ENCODE assay signal across 22 cellular contexts in genomic region chr1:14067686-14068085, GRCh38.
"Had no signal": no experiment of that assay in that cellular context is flagged by ENCODE, and none has a peak within 500 bp of the region (broad histone marks: within the 10 kb centered on the region; RNA-seq: fewer than 3 reads in every experiment).

No MANE protein-coding gene starts in this region.

- H3K27ac Mint-ChIP-seq: activated B cell treated with CpG ODN at 0.5 μM for 24 hours; activated CD4-positive, alpha-beta memory T cell treated with anti-CD3 and anti-CD28 coated beads for 36 hours; activated CD8-positive, alpha-beta memory T cell treated with anti-CD3 and anti-CD28 coated beads, Interleukin-2, amount 10 ng/mL, durations not matched to agents 7 days and 5 days; activated naive CD8-positive, alpha-beta T cell treated with anti-CD3 and anti-CD28 coated beads, Interleukin-2, amount 10 ng/mL, durations not matched to agents 7 days and 5 days; activated T-helper 17 cell treated with anti-CD3 and anti-CD28 coated beads, Interleukin-2, amount 50 U/mL, for 72 hours; naive B cell; stimulated activated memory B cell treated with anti-CD40 and anti-IgM and Interleukin-4, amounts not matched to agents 10 μg/mL and 1 μg/mL and 100 μg/mL, for 72 hours had no signal

- H3K27me3 ChIP-seq: left lung, upper lobe of right lung had no signal

- H3K4me3 Mint-ChIP-seq: activated B cell treated with CpG ODN at 0.5 μM for 24 hours; activated CD4-positive, alpha-beta memory T cell treated with anti-CD3 and anti-CD28 coated beads for 36 hours; activated CD8-positive, alpha-beta memory T cell treated with anti-CD3 and anti-CD28 coated beads, Interleukin-2, amount 10 ng/mL, durations not matched to agents 7 days and 5 days; activated naive CD8-positive, alpha-beta T cell treated with anti-CD3 and anti-CD28 coated beads, Interleukin-2, amount 10 ng/mL, durations not matched to agents 7 days and 5 days; activated T-helper 17 cell treated with anti-CD3 and anti-CD28 coated beads, Interleukin-2, amount 50 U/mL, for 72 hours; naive B cell; stimulated activated memory B cell treated with anti-CD40 and anti-IgM and Interleukin-4, amounts not matched to agents 10 μg/mL and 1 μg/mL and 100 μg/mL, for 72 hours had no signal

- H3K27ac ChIP-seq: left lung, parathyroid adenoma, spleen, upper lobe of right lung had no signal

- H3K4me1 Mint-ChIP-seq: activated B cell treated with CpG ODN at 0.5 μM for 24 hours; activated CD8-positive, alpha-beta memory T cell treated with anti-CD3 and anti-CD28 coated beads, Interleukin-2, amount 10 ng/mL, durations not matched to agents 7 days and 5 days; activated naive CD8-positive, alpha-beta T cell treated with anti-CD3 and anti-CD28 coated beads, Interleukin-2, amount 10 ng/mL, durations not matched to agents 7 days and 5 days; activated T-helper 17 cell treated with anti-CD3 and anti-CD28 coated beads, Interleukin-2, amount 50 U/mL, for 72 hours; naive B cell; stimulated activated memory B cell treated with anti-CD40 and anti-IgM and Interleukin-4, amounts not matched to agents 10 μg/mL and 1 μg/mL and 100 μg/mL, for 72 hours had no signal

- H3K9me3 Mint-ChIP-seq: activated B cell treated with CpG ODN at 0.5 μM for 24 hours; activated CD4-positive, alpha-beta memory T cell treated with anti-CD3 and anti-CD28 coated beads for 36 hours; activated naive CD8-positive, alpha-beta T cell treated with anti-CD3 and anti-CD28 coated beads, Interleukin-2, amount 10 ng/mL, durations not matched to agents 7 days and 5 days; stimulated activated memory B cell treated with anti-CD40 and anti-IgM and Interleukin-4, amounts not matched to agents 10 μg/mL and 1 μg/mL and 100 μg/mL, for 72 hours had no signal

- H3K4me1 ChIP-seq: left lung, parathyroid adenoma, spleen, upper lobe of right lung had no signal

- ATAC-seq: activated CD8-positive, alpha-beta memory T cell treated with anti-CD3 and anti-CD28 coated beads, Interleukin-2, amount 10 ng/mL, durations not matched to agents 7 days and 5 days; activated T-helper 17 cell treated with anti-CD3 and anti-CD28 coated beads, Interleukin-2, amount 50 U/mL, for 72 hours; left lung; mucosa of descending colon; stimulated activated memory B cell treated with anti-CD40 and anti-IgM and Interleukin-4, amounts not matched to agents 10 μg/mL and 1 μg/mL and 100 μg/mL, for 72 hours; upper lobe of right lung had no signal

- DNase-seq: activated B cell treated with CpG ODN at 0.5 μM for 24 hours; activated CD4-positive, alpha-beta memory T cell treated with anti-CD3 and anti-CD28 coated beads for 36 hours; activated CD4-positive, alpha-beta T cell treated with anti-CD3 and anti-CD28 coated beads for 4 hours; activated CD8-positive, alpha-beta memory T cell treated with anti-CD3 and anti-CD28 coated beads, Interleukin-2, amount 10 ng/mL, durations not matched to agents 7 days and 5 days; activated naive CD4-positive, alpha-beta T cell; activated naive CD8-positive, alpha-beta T cell treated with anti-CD3 and anti-CD28 coated beads, Interleukin-2, amount 10 ng/mL, durations not matched to agents 7 days and 5 days; cerebellar nuclear complex; effector CD4-positive, alpha-beta T cell; foreskin fibroblast; glutamatergic neuron; kidney; left lung; mucosa of descending colon; naive B cell; spleen; stimulated activated CD4-positive, alpha-beta T cell treated with anti-CD3 and anti-CD28 coated beads, Interleukin-4, amount 100 ng/mL, for 4 hours; T-helper 1 cell; T-helper 9 cell; upper lobe of right lung had no signal

- H3K27me3 Mint-ChIP-seq: activated B cell treated with CpG ODN at 0.5 μM for 24 hours; activated CD4-positive, alpha-beta memory T cell treated with anti-CD3 and anti-CD28 coated beads for 36 hours; activated CD8-positive, alpha-beta memory T cell treated with anti-CD3 and anti-CD28 coated beads, Interleukin-2, amount 10 ng/mL, durations not matched to agents 7 days and 5 days; stimulated activated memory B cell treated with anti-CD40 and anti-IgM and Interleukin-4, amounts not matched to agents 10 μg/mL and 1 μg/mL and 100 μg/mL, for 72 hours had no signal

- H3K9ac ChIP-seq: parathyroid adenoma had no signal

- H2AFZ ChIP-seq: parathyroid adenoma had no signal

- H3K36me3 Mint-ChIP-seq: activated CD4-positive, alpha-beta memory T cell treated with anti-CD3 and anti-CD28 coated beads for 36 hours; activated CD8-positive, alpha-beta memory T cell treated with anti-CD3 and anti-CD28 coated beads, Interleukin-2, amount 10 ng/mL, durations not matched to agents 7 days and 5 days; activated naive CD8-positive, alpha-beta T cell treated with anti-CD3 and anti-CD28 coated beads, Interleukin-2, amount 10 ng/mL, durations not matched to agents 7 days and 5 days; naive B cell; stimulated activated memory B cell treated with anti-CD40 and anti-IgM and Interleukin-4, amounts not matched to agents 10 μg/mL and 1 μg/mL and 100 μg/mL, for 72 hours had no signal

- H3K4me3 ChIP-seq: left lung, mucosa of descending colon, spleen, upper lobe of right lung had no signal

- H3K36me3 ChIP-seq: left lung, spleen, upper lobe of right lung had no signal

- H3K9me3 ChIP-seq: left lung, mucosa of descending colon, spleen, upper lobe of right lung had no signal

- H3K79me2 ChIP-seq: parathyroid adenoma had no signal
